In the genomic region with DNA sequence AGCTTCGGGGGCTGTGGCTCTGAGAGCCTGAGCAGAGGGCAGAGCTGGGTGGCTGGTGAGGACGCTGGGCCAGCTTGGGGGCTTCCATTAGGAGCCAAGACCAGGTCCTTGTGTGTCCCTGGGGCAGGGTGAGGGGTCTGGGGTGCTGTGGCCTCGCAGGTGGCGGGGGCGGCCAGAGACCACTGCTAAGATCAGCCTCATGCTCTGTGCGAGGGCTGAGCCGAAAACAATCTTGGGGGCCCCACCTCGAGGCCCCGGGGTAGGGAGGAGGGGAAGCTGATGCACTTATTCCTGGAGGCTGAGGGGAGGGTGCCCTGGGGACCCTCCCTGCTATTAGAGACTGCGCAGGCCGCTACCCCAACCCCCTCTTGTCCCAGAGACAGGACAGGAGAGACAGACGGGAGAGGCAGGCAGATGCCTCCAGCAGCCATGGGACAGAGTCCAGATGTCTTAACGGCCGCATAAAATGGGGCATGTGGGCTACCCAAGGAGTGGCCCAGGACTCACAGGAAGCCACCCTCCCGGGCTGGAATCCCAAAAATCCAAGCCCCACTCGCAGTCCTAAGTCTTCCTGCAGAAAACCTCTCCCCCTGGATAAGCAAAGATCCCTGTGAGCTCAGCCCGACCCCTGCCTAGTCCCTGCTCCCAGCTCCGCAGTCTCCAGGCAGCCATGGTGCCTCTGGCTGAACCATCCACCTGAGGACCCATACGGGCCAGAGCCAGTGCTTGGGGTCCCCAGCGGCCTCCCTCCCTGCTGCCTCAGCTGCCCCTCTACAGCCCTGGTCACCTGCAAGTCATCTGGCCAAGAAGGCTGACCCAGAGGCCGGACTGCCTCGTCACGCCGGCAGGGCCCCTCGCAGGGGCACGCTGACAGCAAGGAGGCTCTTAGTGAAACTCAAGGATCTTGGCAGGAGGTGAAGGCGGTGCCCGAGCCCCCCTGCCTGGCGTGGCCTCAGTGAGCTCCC, we compare ENCODE assay signal across 1 cellular context.
TF ChIP-seq lines count a peak whose summit lies in the region.

No MANE protein-coding gene starts in this region.

TF ChIP-seq in IMR-90, 13 proteins besides CTCF, POLR2A, EP300 and RAD21 (continued from another document):
- TF ChIP-seq, protein P1, sequence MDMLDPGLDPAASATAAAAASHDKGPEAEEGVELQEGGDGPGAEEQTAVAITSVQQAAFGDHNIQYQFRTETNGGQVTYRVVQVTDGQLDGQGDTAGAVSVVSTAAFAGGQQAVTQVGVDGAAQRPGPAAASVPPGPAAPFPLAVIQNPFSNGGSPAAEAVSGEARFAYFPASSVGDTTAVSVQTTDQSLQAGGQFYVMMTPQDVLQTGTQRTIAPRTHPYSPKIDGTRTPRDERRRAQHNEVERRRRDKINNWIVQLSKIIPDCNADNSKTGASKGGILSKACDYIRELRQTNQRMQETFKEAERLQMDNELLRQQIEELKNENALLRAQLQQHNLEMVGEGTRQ (IDR thresholded peaks at IDR 0.05; ENCODE audit: low read depth, low read length): no peak
- TF ChIP-seq MXI1 (IDR thresholded peaks at IDR 0.05; ENCODE audit: borderline replicate concordance, low read depth, low read length) (no peak), SMC3 (IDR thresholded peaks at IDR 0.05; ENCODE audit: low read depth, low read length) (no peak), FOS (IDR thresholded peaks at IDR 0.05; ENCODE audit: low read depth, low read length) (no peak), CEBPB (IDR thresholded peaks at IDR 0.05; ENCODE audit: low read depth, low read length) (no peak), MAZ (IDR thresholded peaks at IDR 0.05; ENCODE audit: borderline replicate concordance, low read depth, low read length) (no peak), NFE2L2 (IDR thresholded peaks at IDR 0.05; ENCODE audit: low read depth, low read length) (no peak)
TF ChIP-seq in IMR-90: peak in this region for 0.
